17 cellular contexts compared by ENCODE assay signal in the genomic region with DNA sequence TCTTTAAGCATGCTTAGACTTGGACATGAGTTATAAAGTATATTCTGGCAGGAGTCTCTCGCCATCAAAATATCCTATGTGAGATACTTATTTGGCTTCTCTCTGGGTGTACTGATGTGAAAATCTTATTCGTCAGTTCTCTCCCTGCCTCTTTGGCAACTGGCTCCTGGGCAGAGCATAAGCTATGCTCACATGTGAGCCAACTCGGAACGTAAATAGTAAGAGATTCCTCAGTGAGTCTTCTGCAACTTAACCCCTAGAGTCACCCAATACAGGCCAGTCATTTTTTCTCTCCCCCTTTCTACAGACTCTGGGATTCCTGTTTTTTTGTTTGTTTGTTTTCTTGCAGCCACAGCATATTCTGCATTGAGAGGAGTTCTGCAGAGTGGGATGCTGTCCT.
"Had no signal": no experiment of that assay in that cellular context is flagged by ENCODE, and none has a peak within 500 bp of the region (broad histone marks: within the 10 kb centered on the region; RNA-seq: fewer than 3 reads in every experiment).

No MANE protein-coding gene starts in this region.

- H3K27me3 ChIP-seq: ascending aorta, tibial nerve had no signal

- ATAC-seq: activated CD4-positive, CD25-positive, alpha-beta regulatory T cell treated with anti-CD3 and anti-CD28 coated beads, Interleukin-2, amount 50 U/mL, for 24 hours; esophagus mucosa; naive thymus-derived CD8-positive, alpha-beta T cell; right cardiac atrium; T-cell had no signal

- DNase-seq: activated CD4-positive, alpha-beta T cell treated with anti-CD3 and anti-CD28 coated beads for 48 hours; activated CD4-positive, alpha-beta T cell treated with anti-CD3 and anti-CD28 coated beads, Interleukin-2, amount 50 U/mL, for 48 hours; activated CD8-positive, alpha-beta memory T cell treated with anti-CD3 and anti-CD28 coated beads for 24 hours; activated effector memory CD4-positive, alpha-beta T cell treated with Interleukin-2 at 50 U/mL for 16 hours; activated naive CD4-positive, alpha-beta T cell treated with Interleukin-2 at 50 U/mL for 16 hours; adrenal gland; naive thymus-derived CD8-positive, alpha-beta T cell; posterior cingulate gyrus; right cardiac atrium; spleen; stimulated activated naive CD4-positive, alpha-beta T cell; T-cell had no signal

- H3K4me3 ChIP-seq: adrenal gland, ascending aorta, spleen, tibial nerve had no signal

- H3K9me3 ChIP-seq: adrenal gland, ascending aorta, tibial nerve had no signal

- H3K4me1 ChIP-seq: adrenal gland, ascending aorta, spleen, tibial nerve had no signal

- H3K27ac ChIP-seq: adrenal gland, ascending aorta, spleen, tibial nerve had no signal

- H3K36me3 ChIP-seq: adrenal gland, ascending aorta, spleen, tibial nerve had no signal

- FAIRE-seq: frontal cortex had no signal
